8 cellular contexts compared by ENCODE assay signal in genomic region chr1:32870615-32871363, GRCh38. TPM values are rescaled to one million over a fixed set of nuclear protein-coding genes. Genes with fewer than 3 reads are reported as not detected.
DNase-seq lines count a peak whose midpoint lies in the region; ATAC-seq and TF ChIP-seq lines count a peak whose summit lies in the region.

Gene FNDC5 (minus strand): TSS chr1:32870912.

- H3K9ac ChIP-seq in duodenal mucosa (ENCODE audit: low read depth in 1 of 2, low read length in 2 of 2), result no peak within 1 kb of the TSS

- H3K4me1 ChIP-seq in duodenal mucosa (ENCODE audit: control insufficient read depth in 1 of 2, insufficient read depth in 2 of 2, low read length in 2 of 2) (peaks cover 0 to 10% of the 10 kb centered on the region in 2 donors), aorta (ENCODE audit: control insufficient read depth in 1 of 2, insufficient read depth in 2 of 2, low read length in 2 of 2) (peaks cover 0 to 3% of the 10 kb centered on the region in 2 donors)

- H3K4me3 Mint-ChIP-seq in mesothelial cell of epicardium, result peak within 1 kb of the TSS; percentile 84

- peaks cover 19% of the 10 kb centered on the region for H3K36me3 Mint-ChIP-seq in mesothelial cell of epicardium

- no peaks in the 10 kb centered on the region for H3K9me3 ChIP-seq in duodenal mucosa (ENCODE audit: control insufficient read depth in 1 of 2, low read length in 2 of 2)
- H3K9me3 ChIP-seq in aorta (ENCODE audit: control insufficient read depth, low read length), result no peaks in the 10 kb centered on the region

- no peak within 1 kb of the TSS for H3K27ac ChIP-seq in duodenal mucosa (ENCODE audit: low read depth, low read length)
- H3K27ac ChIP-seq in aorta (ENCODE audit: low read depth in 1 of 2, low read length in 2 of 2), result no peak within 1 kb of the TSS

- WGBS in aorta, 2 donors, result 1 to 2% methylated on average over 29 to 99 of the region's 99 CpGs

- no peaks in the 10 kb centered on the region for H3K9me3 Mint-ChIP-seq in mesothelial cell of epicardium

- no peak for TF ChIP-seq CTCF in mesothelial cell of epicardium (IDR thresholded peaks at IDR 0.05; ENCODE audit: unreplicated experiment)

- H3K27me3 ChIP-seq in duodenal mucosa (ENCODE audit: control insufficient read depth in 1 of 2, insufficient read depth in 2 of 2, low read length in 2 of 2), result peaks cover 17 to 24% of the 10 kb centered on the region in 2 donors
- no peaks in the 10 kb centered on the region for H3K27me3 ChIP-seq in aorta (ENCODE audit: control insufficient read depth in 1 of 2, insufficient read depth in 2 of 2, low read length in 1 of 2)

- DNase-seq in AG20443 (ENCODE audit: low spot score), result peak; percentile 83
- DNase-seq in LHCN-M2 (ENCODE audit: low read depth), result no peak
- peak in 1 of 2 experiments; percentile 55 for DNase-seq in mesothelial cell of epicardium (ENCODE audit: low spot score in 2 of 2, unreplicated experiment in 2 of 2)
- peak in 1 of 2 donors; percentile 81 for DNase-seq in aorta
- no peak for DNase-seq in NCI-H2171 treated with DMSO at 0.1 percent for 48 hours (lab: John Stamatoyannopoulos, UW)
- no peak for DNase-seq in HCEC 1CT
- DNase-seq in RPMI8226, result no peak

- H3K4me3 ChIP-seq in duodenal mucosa (ENCODE audit: low read depth in 1 of 2, low read length in 2 of 2) (peak within 1 kb of the TSS; percentile 47 to 55), aorta (ENCODE audit: low read length in 2 of 2) (peak within 1 kb of the TSS; percentile 80 to 82)

- H3K36me3 ChIP-seq in duodenal mucosa (ENCODE audit: control insufficient read depth in 1 of 2, insufficient read depth in 2 of 2, low read length in 2 of 2), result no peaks in the 10 kb centered on the region
- no peaks in the 10 kb centered on the region for H3K36me3 ChIP-seq in aorta (ENCODE audit: control insufficient read depth in 1 of 2, insufficient read depth in 2 of 2, low read length in 1 of 2)

- peak within 1 kb of the TSS; percentile 80 for H3K27ac Mint-ChIP-seq in mesothelial cell of epicardium

- peaks cover 5% of the 10 kb centered on the region for H3K27me3 Mint-ChIP-seq in mesothelial cell of epicardium (ENCODE audit: low read depth)

- intact Hi-C loops in aorta (cut with DNase I), result loop anchor here (5.0 kb wide), 4 partner anchors 43 to 217 kb away; partner anchors contain the start of genes S100PBP (in 1 of the 2) and YARS1 (in 1 of the 2)

- ATAC-seq in aorta (ENCODE audit: low FRiP score), result no peak

- H3K4me1 Mint-ChIP-seq in mesothelial cell of epicardium, result peaks cover 46% of the 10 kb centered on the region

RNA-seq across cellular contexts. Expression of gene FNDC5, which starts in this region (rescaled TPM):
- total RNA-seq in LHCN-M2 (2014; rRNA removed) (8.7 and 28.5 TPM in 2 replicates), mesothelial cell of epicardium (162 to 165 TPM (median 164 TPM) in 3 replicates), aorta (10 to 100 TPM in 1 of 2 donors, 1 to 10 TPM in 1; 5.6 to 17.6 TPM)
- polyA plus RNA-seq in LHCN-M2 (2012), result 18.5 TPM
- polyA plus RNA-seq in aorta, result 10 to 100 TPM in 1 of 2 donors, 1 to 10 TPM in 1; 8.1 to 11.7 TPM
